8 cellular contexts compared by ENCODE assay signal in the genomic region with DNA sequence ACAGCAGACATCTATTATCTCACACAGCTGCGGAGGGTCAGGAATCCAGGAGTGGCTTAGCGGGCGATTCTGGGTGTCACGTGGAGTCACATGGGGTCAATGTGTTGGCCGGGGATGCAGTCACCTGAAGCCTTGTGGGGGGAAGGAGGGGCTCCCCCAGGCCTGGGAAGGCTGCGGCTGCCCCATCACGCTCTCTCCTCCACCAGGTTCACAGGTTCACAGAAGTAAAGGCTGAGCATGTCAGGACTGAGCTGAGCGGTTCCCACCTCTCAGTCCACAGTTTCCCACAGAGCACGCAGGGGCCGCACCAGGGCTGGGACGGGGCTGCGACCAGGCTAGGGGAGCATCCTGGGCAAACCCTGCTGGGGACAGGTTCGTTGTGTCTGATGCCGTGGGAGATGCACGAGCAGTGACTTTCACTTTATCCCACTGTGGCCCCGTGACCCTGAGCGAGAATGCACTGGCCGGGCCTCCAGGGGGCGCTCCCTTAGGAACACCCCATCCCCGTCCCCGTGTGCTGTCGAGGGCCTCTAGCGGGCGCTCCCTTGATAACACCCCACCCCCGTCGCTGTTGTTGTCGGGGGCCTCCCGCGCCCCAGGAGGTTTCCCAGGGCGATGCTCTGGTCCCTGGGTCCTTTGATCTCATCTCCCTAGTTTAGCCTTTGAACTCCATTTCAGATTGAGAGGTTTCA.
DNase-seq lines count a peak whose midpoint lies in the region; ATAC-seq, FAIRE-seq and TF ChIP-seq lines count a peak whose summit lies in the region.

No MANE protein-coding gene starts in this region.

- peaks cover 26% of the 10 kb centered on the region for H3K4me1 ChIP-seq in GM12878 (ENCODE audit: control insufficient read depth, insufficient read depth, low read length)
- H3K4me1 ChIP-seq in iPS-20b (ENCODE audit: insufficient read depth, low read length): no peaks in the 10 kb centered on the region

- peak overlapping the region; percentile 79 for H3K4me2 ChIP-seq in GM12878 (ENCODE audit: control insufficient read depth, insufficient read depth)

- H3K9ac ChIP-seq in GM12878 (ENCODE audit: control insufficient read depth, insufficient read depth, low read length): peak overlapping the region; percentile 58
- H3K9ac ChIP-seq in iPS-20b (ENCODE audit: low read depth, low read length): no peak overlapping the region

- DNase-seq in G401 (ENCODE audit: low spot score) (peak; percentile 34), T-helper 9 cell (peak; percentile 88), GM12878 (ENCODE audit: low read depth, low spot score) (peak; percentile 84), smooth muscle cell of the brain vasculature (ENCODE audit: low read depth, low spot score) (peak; percentile 17), GOT3 (lab: John Stamatoyannopoulos, UW) (no peak)
- DNase-seq in Jurkat, Clone E6-1 (ENCODE audit: low read depth, low spot score): peak; percentile 72

- POLR2A ChIA-PET in GM12878 (lab: Charles Lee): interaction anchor here (0.7 to 4.3 kb wide), 7 partner anchors 12 to 1648 kb away, joined by 3 to 31 read pairs (median 5); no protein-coding TSS in a partner anchor

- intact Hi-C loops in GM12878 (cut with micrococcal nuclease; ENCODE audit: unreplicated experiment): loop anchor here (1.0 to 5.0 kb wide), 4 partner anchors 17 to 222 kb away; partner anchors contain the start of gene PDXK

- peaks cover 10 to 22% of the 10 kb centered on the region in 2 experiments; a peak in 3 of 4 replicates for H3K36me3 ChIP-seq in GM12878 (ENCODE audit: control insufficient read depth in 2 of 2, insufficient read depth in 2 of 2, low read length in 1 of 2)
- no peaks in the 10 kb centered on the region for H3K36me3 ChIP-seq in iPS-20b (ENCODE audit: insufficient read depth, low read depth, low read length)

- BruUV-seq in GM12878 (replicated peaks; lab: Mats Ljungman, UMichigan): no TSS peak

- CTCF ChIA-PET in GM12878 (lab: Yijun Ruan, JAX): interaction anchor here (0.6 to 3.2 kb wide), 25 partner anchors 9 to 209 kb away, joined by 3 to 39 read pairs (median 5); no protein-coding TSS in a partner anchor

- peaks cover 26% of the 10 kb centered on the region for H3K79me2 ChIP-seq in GM12878 (ENCODE audit: control insufficient read depth, insufficient read depth, low read length)

- RAD21 ChIA-PET in GM12878 (lab: Charles Lee; ENCODE audit: unreplicated experiment): interaction anchor here (0.8 to 3.4 kb wide), 17 partner anchors 9 to 364 kb away, joined by 3 to 24 read pairs (median 5); partner anchors contain the start of gene RRP1

- H3K9me3 ChIP-seq in GM12878 (replicated peaks; ENCODE audit: control insufficient read depth, insufficient read depth, low read length) (no peaks in the 10 kb centered on the region; the same call in 2 of the 3 replicates), iPS-20b (ENCODE audit: insufficient read depth, low read depth, low read length) (no peaks in the 10 kb centered on the region)

- ATAC-seq in GM21576 (IDR thresholded peaks at IDR 0.05; ENCODE audit: unreplicated experiment) (peak; percentile 66), GM12878 (peak; percentile 94)

- FAIRE-seq in GM12878 (lab: Jason Lieb, UNC): peak; percentile 97

- H3K27ac ChIP-seq in GM12878 (ENCODE audit: control insufficient read depth, insufficient read depth) (peak overlapping the region; percentile 79), iPS-20b (ENCODE audit: low read length) (no peak overlapping the region)

- in situ Hi-C loops in G401 (cut with HindIII; ENCODE audit: low sequenced_read_pairs) (no loop called here), GM12878 (cut with MboI) (no loop called here)

- peak overlapping the region; percentile 61 for H2AFZ ChIP-seq in GM12878 (ENCODE audit: control insufficient read depth, low read depth, low read length)

- TF ChIP-seq POLR2A in GM12878 (IDR thresholded peaks at IDR 0.05; ENCODE audit: low read depth, low read length): peak; percentile 71

- H4K20me1 ChIP-seq in GM12878 (ENCODE audit: control insufficient read depth, insufficient read depth): no peaks in the 10 kb centered on the region

- peak; percentile 70 to 76; a peak in 3 of 4 replicates for TF ChIP-seq EP300 in GM12878 (IDR thresholded peaks at IDR 0.05; ENCODE audit: borderline replicate concordance in 1 of 2, control insufficient read depth in 1 of 2, low read depth in 2 of 2, low read length in 2 of 2)

- peak; percentile 95 for TF ChIP-seq RAD21 in GM12878 (IDR thresholded peaks at IDR 0.05; ENCODE audit: insufficient read depth, low read depth, low read length)

- H3K27me3 ChIP-seq in GM12878 (replicated peaks in 1 of 2; ENCODE audit: control insufficient read depth in 2 of 2, insufficient read depth in 2 of 2, low read length in 1 of 2): no peaks in the 10 kb centered on the region
- H3K27me3 ChIP-seq in iPS-20b (ENCODE audit: insufficient read depth, low read length): no peaks in the 10 kb centered on the region

- TF ChIP-seq CTCF in GM12878 (IDR thresholded peaks at IDR 0.05 in 2 of 3, conservative IDR thresholded peaks at IDR 0.05 in 1 of 3; ENCODE audit: control insufficient read depth in 2 of 3, extremely low read depth in 1 of 3, insufficient read depth in 1 of 3, low read depth in 3 of 3, low read length in 3 of 3): peak; percentile 100; a peak in 5 of 6 replicates

- H3K4me3 ChIP-seq in Jurkat, Clone E6-1 (ENCODE audit: low read length): peak overlapping the region; percentile 52
- peak overlapping the region; percentile 70 for H3K4me3 ChIP-seq in GM12878
- H3K4me3 ChIP-seq in iPS-20b (ENCODE audit: low read length): peak overlapping the region; percentile 24; the same call in 1 of the 2 replicates

- WGBS in GM12878 (ENCODE audit: insufficient coverage, insufficient replicate concordance, low lambda C conversion rate, missing lambda C conversion rate): 2% methylated on average over 25 of the region's 30 CpGs

- SMC1A ChIA-PET in GM12878 (lab: Charles Lee; ENCODE audit: uncharacterized antibody, unreplicated experiment): interaction anchor here (0.6 to 3.8 kb wide), 13 partner anchors 16 to 206 kb away, joined by 3 to 34 read pairs (median 3); no protein-coding TSS in a partner anchor

TF ChIP-seq in GM12878, 131 proteins besides CTCF, POLR2A, EP300 and RAD21 (continues in another document):
- TF ChIP-seq ZNF274 (IDR thresholded peaks at IDR 0.05; ENCODE audit: insufficient read depth, insufficient read length): no peak
- TF ChIP-seq MEF2A (IDR thresholded peaks at IDR 0.05; ENCODE audit: insufficient read depth, low read depth, low read length): 0 out of 2 replicates have a peak, but pooled peaks have one; percentile 39
- no peak for TF ChIP-seq SP1 (IDR thresholded peaks at IDR 0.05; ENCODE audit: low read depth, low read length)
- TF ChIP-seq WRNIP1 (IDR thresholded peaks at IDR 0.05; ENCODE audit: borderline replicate concordance, low read depth, low read length): 0 out of 2 replicates have a peak, but pooled peaks have one; percentile 69
- peak; percentile 55; the same call in 1 of the 2 replicates for TF ChIP-seq CBFB (IDR thresholded peaks at IDR 0.05; ENCODE audit: low read depth)
- peak in 1 of 2 experiments; percentile 62; a peak in 2 of 3 replicates for TF ChIP-seq EGR1 (IDR thresholded peaks at IDR 0.05; ENCODE audit: borderline replicate concordance in 1 of 2, low read depth in 2 of 2, low read length in 2 of 2)
- TF ChIP-seq POLR2AphosphoS2 (IDR thresholded peaks at IDR 0.05; ENCODE audit: low read depth, low read length): no peak
- TF ChIP-seq NFXL1 (IDR thresholded peaks at IDR 0.05; ENCODE audit: borderline replicate concordance): no peak
- TF ChIP-seq HCFC1 (IDR thresholded peaks at IDR 0.05; ENCODE audit: low read length): no peak; the same call in 1 of the 2 replicates
- peak; percentile 96 for TF ChIP-seq NBN (IDR thresholded peaks at IDR 0.05)
- TF ChIP-seq CEBPB (IDR thresholded peaks at IDR 0.05; ENCODE audit: borderline replicate concordance in 1 of 2, low read depth in 2 of 2, low read length in 2 of 2): no peak
- peak; percentile 50 for TF ChIP-seq EED (IDR thresholded peaks at IDR 0.05; ENCODE audit: low read depth)
- peak; percentile 82 to 93; a peak in 3 of 4 replicates for TF ChIP-seq IKZF2 (IDR thresholded peaks at IDR 0.05)
- no peak for TF ChIP-seq SREBF1 (IDR thresholded peaks at IDR 0.05; ENCODE audit: low read length)
- TF ChIP-seq NFYA (IDR thresholded peaks at IDR 0.05; ENCODE audit: borderline replicate concordance, low read depth, low read length): no peak; the same call in 1 of the 2 replicates
- TF ChIP-seq SMARCA5 (IDR thresholded peaks at IDR 0.05): peak; percentile 97
- no peak for TF ChIP-seq JUND (IDR thresholded peaks at IDR 0.05; ENCODE audit: low read depth, low read length)
- no peak for TF ChIP-seq ZBED1 (IDR thresholded peaks at IDR 0.05; ENCODE audit: borderline replicate concordance)
- TF ChIP-seq HDAC2 (IDR thresholded peaks at IDR 0.05): no peak
- no peak for TF ChIP-seq TAF1 (IDR thresholded peaks at IDR 0.05; ENCODE audit: borderline replicate concordance, low read depth, low read length)
- 0 out of 4 replicates have a peak, but pooled peaks of 1 of the 2 experiments have one; percentile 10 for TF ChIP-seq SRF (IDR thresholded peaks at IDR 0.05; ENCODE audit: low read depth in 2 of 2, low read length in 2 of 2)
- peak; percentile 91 to 97 for TF ChIP-seq BHLHE40 (IDR thresholded peaks at IDR 0.05; ENCODE audit: borderline replicate concordance in 1 of 2, low read depth in 2 of 2, low read length in 1 of 2)
- TF ChIP-seq ZSCAN29 (IDR thresholded peaks at IDR 0.05): peak; percentile 68; the same call in 1 of the 2 replicates
- TF ChIP-seq GATAD2B (conservative IDR thresholded peaks at IDR 0.05; ENCODE audit: low read depth): peak; percentile 100
- peak; percentile 91 for TF ChIP-seq BACH1 (IDR thresholded peaks at IDR 0.05; ENCODE audit: borderline replicate concordance)
